In genomic region chr3:141686477-141687280, GRCh38 we compare ENCODE assay signal across 9 cellular contexts. TPM values are rescaled to one million over a fixed set of nuclear protein-coding genes. Genes with fewer than 3 reads are reported as not detected.
DNase-seq lines count a peak whose midpoint lies in the region; ATAC-seq and TF ChIP-seq lines count a peak whose summit lies in the region.
"Had no signal": no experiment of that assay in that cellular context is flagged by ENCODE, and none has a peak within 500 bp of the region (broad histone marks: within the 10 kb centered on the region; RNA-seq: fewer than 3 reads in every experiment).

No MANE protein-coding gene starts in this region.

- intact Hi-C loops in mammary epithelial cell (cut with micrococcal nuclease) = no loop called here
- intact Hi-C loops in lower leg skin (cut with DNase I; ENCODE audit: low total_unique reads) = no loop called here

- H2AFZ ChIP-seq in mammary epithelial cell (ENCODE audit: low read depth, low read length) = peak overlapping the region; percentile 99

- no peak for TF ChIP-seq POLR2A in lower leg skin (IDR thresholded peaks at IDR 0.05)

- no TSS peak for BruUV-seq in mammary epithelial cell (replicated peaks; lab: Mats Ljungman, UMichigan)

- dilution Hi-C loops in mammary epithelial cell (cut with HindIII; ENCODE audit: low sequenced_read_pairs) = no loop called here

- H3K36me3 ChIP-seq in mammary epithelial cell (ENCODE audit: insufficient read depth, low read length) = no peaks in the 10 kb centered on the region

- 28% methylated on average over 8 of the region's 8 CpGs for WGBS in mammary epithelial cell (ENCODE audit: low coverage, missing lambda C conversion rate)
- 13 to 19% methylated on average over 8 of the region's 8 CpGs for WGBS in lower leg skin, 2 donors

- TF ChIP-seq CTCF in mammary epithelial cell (conservative IDR thresholded peaks at IDR 0.05 in 1 of 2, IDR thresholded peaks at IDR 0.05 in 1 of 2; ENCODE audit: extremely low read depth in 1 of 2, insufficient read depth in 1 of 2, low read depth in 1 of 2, low read length in 2 of 2) (no peak), lower leg skin (IDR thresholded peaks at IDR 0.05) (no peak)

- in situ Hi-C loops in mammary epithelial cell (cut with MboI; ENCODE audit: low sequenced_read_pairs in 2 of 2) = no loop called here

- H3K4me3 ChIP-seq in mammary epithelial cell (replicated peaks in 1 of 3; ENCODE audit: insufficient read depth in 1 of 3, low read depth in 2 of 3, low read length in 3 of 3) = peak overlapping the region; percentile 23 to 37 (median 26)
- peak overlapping the region; percentile 12 for H3K4me3 ChIP-seq in lower leg skin (ENCODE audit: low read depth, poor library complexity, severe bottlenecking)
- H3K4me3 ChIP-seq: SK-N-MC had no signal

- no peaks in the 10 kb centered on the region for H3K9me3 ChIP-seq in mammary epithelial cell (replicated peaks; ENCODE audit: insufficient read depth, low read length)

- DNase-seq in GM04503 (ENCODE audit: low read depth) (peak; percentile 62), NCI-H82 (lab: John Stamatoyannopoulos, UW) (peak; percentile 77), mammary epithelial cell (peak; percentile 53), lower leg skin (ENCODE audit: low spot score in 2 of 2) (peak; percentile 21 to 88), NCI-H146 treated with DMSO at 0.1 percent for 48 hours (lab: John Stamatoyannopoulos, UW; ENCODE audit: unreplicated experiment) (no peak)
- DNase-seq in activated CD4-positive, CD25-positive, alpha-beta regulatory T cell treated with anti-CD3 and anti-CD28 coated beads, Interleukin-2, amount 50 U/mL, for 72 hours = no peak

- no peaks in the 10 kb centered on the region for H3K79me2 ChIP-seq in mammary epithelial cell (ENCODE audit: insufficient read depth, low read length)

- ATAC-seq in GM21737 (IDR thresholded peaks at IDR 0.05; ENCODE audit: unreplicated experiment) = no peak

- H4K20me1 ChIP-seq in mammary epithelial cell (ENCODE audit: insufficient read depth, low read length) = no peaks in the 10 kb centered on the region

- CTCF ChIA-PET in mammary epithelial cell (lab: Charles Lee; ENCODE audit: low non-redundant PET) = no interaction called here

- no peak overlapping the region for H3K9ac ChIP-seq in mammary epithelial cell (ENCODE audit: insufficient read depth, low read length)

- H3K27me3 ChIP-seq in mammary epithelial cell (ENCODE audit: insufficient read depth, low read length) = no peaks in the 10 kb centered on the region

- H3K4me2 ChIP-seq in mammary epithelial cell (ENCODE audit: insufficient read depth, low read depth, low read length) = peak overlapping the region; percentile 84

- H3K27ac ChIP-seq in mammary epithelial cell (ENCODE audit: insufficient read depth, low read depth, low read length) (no peak overlapping the region), temporal lobe (ENCODE audit: low read depth, low read length) (peak overlapping the region; percentile 53)
- H3K27ac ChIP-seq: SK-N-MC had no signal

- peaks cover 19% of the 10 kb centered on the region for H3K4me1 ChIP-seq in mammary epithelial cell (ENCODE audit: insufficient read depth, low read length)

RNA-seq across cellular contexts. Expression of gene RNF7, which starts 51.4 kb away (rescaled TPM):
- 10 to 100 TPM; 48.3 to 97.7 TPM for total RNA-seq in mammary epithelial cell
- polyA plus RNA-seq in mammary epithelial cell = 106 TPM
- polyA minus RNA-seq in mammary epithelial cell = 7.5 TPM
- total RNA-seq in lower leg skin = 100 to 1,000 TPM in 1 of 4 donors, 10 to 100 TPM in 3; 75.6 to 117 (median 84.1) TPM
- 18.4 TPM for total RNA-seq in temporal lobe

Comparison
In these comparisons a context has a peak if more than half of its experiments do, and no peak if none do; other contexts are left out.
1. DNase-seq: peak in GM04503 (single experiment), NCI-H82 (single experiment), mammary epithelial cell (single experiment) and lower leg skin (2 of 2); none in NCI-H146 treated with DMSO at 0.1 percent for 48 hours (single experiment) and activated CD4-positive, CD25-positive, alpha-beta regulatory T cell treated with anti-CD3 and anti-CD28 coated beads, Interleukin-2, amount 50 U/mL, for 72 hours (single experiment).